13 cellular contexts compared by ENCODE assay signal in genomic region chr2:130520994-130521393, GRCh38. TPM values are rescaled to one million over a fixed set of nuclear protein-coding genes. Genes with fewer than 3 reads are reported as not detected.
"Had no signal": no experiment of that assay in that cellular context is flagged by ENCODE, and none has a peak within 500 bp of the region (broad histone marks: within the 10 kb centered on the region; RNA-seq: fewer than 3 reads in every experiment).

TSS of gene CFC1B (plus strand) at chr2:130521222. CDS start at chr2:130521485, 263 bp downstream.

RNA-seq across cellular contexts. Expression of gene CFC1B, which starts in this region (rescaled TPM):
- total RNA-seq: subcutaneous adipose tissue, suprapubic skin, temporal lobe, testis, thoracic aorta, thyroid gland, tibial nerve, transverse colon, upper lobe of left lung, upper lobe of right lung, ureter, urinary bladder, vagina had no signal
